Comparison of ENCODE assay signal across 14 cellular contexts in the genomic region with DNA sequence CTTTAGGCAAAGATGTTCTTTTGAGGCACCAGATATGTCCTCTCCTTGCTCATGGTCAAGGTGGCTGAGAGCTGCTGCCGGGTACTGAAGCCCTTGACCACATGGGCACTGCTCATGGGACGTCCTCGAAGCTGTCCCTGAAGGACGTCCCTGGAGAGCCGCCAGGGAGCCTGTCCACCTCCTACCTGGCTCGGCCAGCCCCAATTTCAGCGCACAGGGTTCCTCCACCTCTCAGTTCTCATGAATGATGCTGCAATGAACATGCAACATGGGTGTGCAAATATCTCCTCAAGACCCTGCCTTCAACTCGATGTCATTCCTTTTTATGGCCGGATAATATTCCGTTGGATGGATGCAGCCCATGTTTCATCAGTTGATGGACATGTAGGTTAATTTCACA. TPM values are rescaled to one million over a fixed set of nuclear protein-coding genes. Genes with fewer than 3 reads are reported as not detected.
A peak's percentile ranks its signal among the peaks of the same experiment; 100 is the strongest.
DNase-seq lines count a peak whose midpoint lies in the region; ATAC-seq and TF ChIP-seq lines count a peak whose summit lies in the region.
"Had no signal": no experiment of that assay in that cellular context is flagged by ENCODE, and none has a peak within 500 bp of the region (broad histone marks: within the 10 kb centered on the region; RNA-seq: fewer than 3 reads in every experiment).

No MANE protein-coding gene starts in this region.

- no peak for TF ChIP-seq CTCF in omental fat pad (IDR thresholded peaks at IDR 0.05)
- TF ChIP-seq CTCF in right atrium auricular region (IDR thresholded peaks at IDR 0.05) = no peak

- no peaks in the 10 kb centered on the region for H3K9me3 ChIP-seq in right atrium auricular region

- H3K36me3 ChIP-seq in right atrium auricular region = no peaks in the 10 kb centered on the region
- H3K36me3 ChIP-seq: BLaER1 had no signal

- no peaks in the 10 kb centered on the region for H3K27me3 ChIP-seq in right atrium auricular region
- H3K27me3 ChIP-seq: BLaER1 had no signal

- peak; percentile 46 for DNase-seq in activated CD8-positive, alpha-beta memory T cell treated with anti-CD3 and anti-CD28 coated beads, Interleukin-2, amount 50 U/mL, for 48 hours
- DNase-seq in activated CD8-positive, alpha-beta memory T cell treated with anti-CD3 and anti-CD28 coated beads, Interleukin-2, amount 50 U/mL, for 4 hours = no peak
- DNase-seq in islet precursor cell (peak; percentile 18), omental fat pad (ENCODE audit: low spot score) (peak; percentile 6), right atrium auricular region (ENCODE audit: low spot score) (no peak)
- DNase-seq: ACHN, AML-193, Calu3, DMS79 treated with DMSO at 0.1 percent for 48 hours, H9 had no signal

- ATAC-seq in omental fat pad (ENCODE audit: low FRiP score) (no peak), GM19351 (IDR thresholded peaks at IDR 0.05; ENCODE audit: unreplicated experiment) (no peak)
- ATAC-seq: CD8-positive, alpha-beta T cell; GM12878 had no signal

- no peak overlapping the region for H3K4me3 ChIP-seq in right atrium auricular region
- H3K4me3 ChIP-seq: BLaER1, GM12878 had no signal

- peaks cover 0 to 23% of the 10 kb centered on the region in 2 donors for H3K4me1 ChIP-seq in right atrium auricular region

- H3K27ac ChIP-seq in right atrium auricular region = no peak overlapping the region
- H3K27ac ChIP-seq: BLaER1 had no signal

RNA-seq across cellular contexts. Expression of gene TOLLIP, which starts 24.4 kb away (rescaled TPM):
- 10 to 100 TPM; 33.6 to 52.8 (median 39.9) TPM for total RNA-seq in omental fat pad
- 10 to 100 TPM; 29.6 to 41.0 TPM for total RNA-seq in right atrium auricular region

RNA-seq across cellular contexts. Expression of gene BRSK2, which starts 55.9 kb away (rescaled TPM):
- total RNA-seq in omental fat pad (1 to 10 TPM in 1 of 4 donors, under 1 TPM in 2, not detected in 1; 0.72 to 1.6 (median 0.82) TPM), right atrium auricular region (under 1 TPM; 0.19 to 0.51 TPM)

Comparison
In these comparisons a context has a peak if more than half of its experiments do, and no peak if none do; other contexts are left out.
1. DNase-seq: peak in activated CD8-positive, alpha-beta memory T cell treated with anti-CD3 and anti-CD28 coated beads, Interleukin-2, amount 50 U/mL, for 48 hours (single experiment), islet precursor cell (single experiment) and omental fat pad (single experiment); none in activated CD8-positive, alpha-beta memory T cell treated with anti-CD3 and anti-CD28 coated beads, Interleukin-2, amount 50 U/mL, for 4 hours (single experiment) and right atrium auricular region (single experiment).